Comparison of ENCODE assay signal across 15 cellular contexts in genomic region chr16:86384263-86384649, GRCh38.
DNase-seq lines count a peak whose midpoint lies in the region; ATAC-seq and TF ChIP-seq lines count a peak whose summit lies in the region.
"Had no signal": no experiment of that assay in that cellular context is flagged by ENCODE, and none has a peak within 500 bp of the region (broad histone marks: within the 10 kb centered on the region; RNA-seq: fewer than 3 reads in every experiment).

No MANE protein-coding gene starts in this region.

- no peak overlapping the region for H3K27ac Mint-ChIP-seq in activated CD4-positive, alpha-beta memory T cell treated with anti-CD3 and anti-CD28 coated beads, Interleukin-2, amount 10 ng/mL, durations not matched to agents 7 days and 5 days
- H3K27ac Mint-ChIP-seq: activated CD4-positive, alpha-beta T cell treated with anti-CD3 and anti-CD28 coated beads, Interleukin-2, amount 10 ng/mL, durations not matched to agents 24 days and 14 days; immature natural killer cell had no signal

- H3K79me2 ChIP-seq in fibroblast of lung (ENCODE audit: control insufficient read depth, insufficient read depth, low read length) = no peaks in the 10 kb centered on the region

- H3K4me1 Mint-ChIP-seq in activated CD4-positive, alpha-beta memory T cell treated with anti-CD3 and anti-CD28 coated beads, Interleukin-2, amount 10 ng/mL, durations not matched to agents 7 days and 5 days = no peaks in the 10 kb centered on the region
- H3K4me1 Mint-ChIP-seq: activated CD4-positive, alpha-beta T cell treated with anti-CD3 and anti-CD28 coated beads, Interleukin-2, amount 10 ng/mL, durations not matched to agents 24 days and 14 days; immature natural killer cell had no signal

- no peak overlapping the region for H2AFZ ChIP-seq in fibroblast of lung (ENCODE audit: low read length)

- H3K4me2 ChIP-seq in fibroblast of lung (ENCODE audit: extremely low read depth, insufficient read depth, low read length) = no peak overlapping the region

- H3K4me3 ChIP-seq in Peyer's patch (no peak overlapping the region), fibroblast of lung (replicated peaks in 1 of 4; ENCODE audit: control extremely low read depth in 1 of 4, insufficient read depth in 1 of 4, low read depth in 3 of 4, low read length in 4 of 4) (no peak overlapping the region), mucosa of rectum (ENCODE audit: low read length in 2 of 2) (no peak overlapping the region), thyroid gland (replicated peaks in 1 of 3) (no peak overlapping the region)

- H3K9me3 ChIP-seq in Peyer's patch (no peaks in the 10 kb centered on the region), fibroblast of lung (ENCODE audit: control insufficient read depth, insufficient read depth, low read depth, low read length) (no peaks in the 10 kb centered on the region), mucosa of rectum (ENCODE audit: control insufficient read depth in 2 of 2, low read length in 2 of 2) (no peaks in the 10 kb centered on the region), thyroid gland (no peaks in the 10 kb centered on the region)
- H3K9me3 ChIP-seq: neutrophil had no signal

- peak overlapping the region; percentile 46 to 80 (median 61) for H3K27ac ChIP-seq in Peyer's patch
- H3K27ac ChIP-seq in fibroblast of lung (ENCODE audit: insufficient read depth, low read length) = peak overlapping the region; percentile 93
- peak overlapping the region; percentile 62 to 70 for H3K27ac ChIP-seq in mucosa of rectum (ENCODE audit: low read depth in 2 of 2, low read length in 2 of 2)
- no peak overlapping the region for H3K27ac ChIP-seq in foreskin keratinocyte
- H3K27ac ChIP-seq in thyroid gland = no peak overlapping the region
- H3K27ac ChIP-seq: neutrophil had no signal

- no peaks in the 10 kb centered on the region for H3K27me3 Mint-ChIP-seq in activated CD4-positive, alpha-beta memory T cell treated with anti-CD3 and anti-CD28 coated beads, Interleukin-2, amount 10 ng/mL, durations not matched to agents 7 days and 5 days
- H3K27me3 Mint-ChIP-seq: activated CD4-positive, alpha-beta T cell treated with anti-CD3 and anti-CD28 coated beads, Interleukin-2, amount 10 ng/mL, durations not matched to agents 24 days and 14 days had no signal

- CTCF ChIA-PET in activated CD4-positive, alpha-beta memory T cell treated with anti-CD3 and anti-CD28 coated beads, Interleukin-2, amount 10 ng/mL, durations not matched to agents 7 days and 5 days (lab: Charles Lee) = no interaction called here

- H3K4me3 Mint-ChIP-seq in activated CD4-positive, alpha-beta memory T cell treated with anti-CD3 and anti-CD28 coated beads, Interleukin-2, amount 10 ng/mL, durations not matched to agents 7 days and 5 days = no peak overlapping the region
- H3K4me3 Mint-ChIP-seq: activated CD4-positive, alpha-beta T cell treated with anti-CD3 and anti-CD28 coated beads, Interleukin-2, amount 10 ng/mL, durations not matched to agents 24 days and 14 days; immature natural killer cell had no signal

- no peaks in the 10 kb centered on the region for H3K4me1 ChIP-seq in Peyer's patch
- peaks cover 30% of the 10 kb centered on the region for H3K4me1 ChIP-seq in fibroblast of lung (ENCODE audit: control insufficient read depth, extremely low read depth, insufficient read depth, low read length)
- peaks cover 3 to 8% of the 10 kb centered on the region in 2 donors for H3K4me1 ChIP-seq in mucosa of rectum (ENCODE audit: control insufficient read depth in 2 of 2, insufficient read depth in 2 of 2, low read length in 2 of 2)
- no peaks in the 10 kb centered on the region for H3K4me1 ChIP-seq in foreskin keratinocyte
- H3K4me1 ChIP-seq in thyroid gland = no peaks in the 10 kb centered on the region

- no peaks in the 10 kb centered on the region for H4K20me1 ChIP-seq in fibroblast of lung (ENCODE audit: control insufficient read depth, extremely low read depth, insufficient read depth, low read length)

- no peaks in the 10 kb centered on the region for H3K36me3 Mint-ChIP-seq in activated CD4-positive, alpha-beta memory T cell treated with anti-CD3 and anti-CD28 coated beads, Interleukin-2, amount 10 ng/mL, durations not matched to agents 7 days and 5 days (ENCODE audit: low read depth)
- H3K36me3 Mint-ChIP-seq: immature natural killer cell had no signal

- POLR2A ChIA-PET in activated CD4-positive, alpha-beta memory T cell treated with anti-CD3 and anti-CD28 coated beads, Interleukin-2, amount 10 ng/mL, durations not matched to agents 7 days and 5 days (lab: Charles Lee) = no interaction called here

- TF ChIP-seq CTCF in Peyer's patch (IDR thresholded peaks at IDR 0.05) (no peak), fibroblast of lung (conservative IDR thresholded peaks at IDR 0.05 in 1 of 2, IDR thresholded peaks at IDR 0.05 in 1 of 2; ENCODE audit: low read depth in 1 of 2, low read length in 2 of 2) (no peak), foreskin keratinocyte (conservative IDR thresholded peaks at IDR 0.05) (no peak), thyroid gland (IDR thresholded peaks at IDR 0.05) (no peak)

- H3K9ac ChIP-seq in fibroblast of lung (ENCODE audit: insufficient read depth, low read length) (no peak overlapping the region), mucosa of rectum (ENCODE audit: low read depth in 1 of 2, low read length in 2 of 2) (no peak overlapping the region)

- H3K27me3 ChIP-seq in Peyer's patch = no peaks in the 10 kb centered on the region
- no peaks in the 10 kb centered on the region for H3K27me3 ChIP-seq in fibroblast of lung (ENCODE audit: control insufficient read depth, insufficient read depth, low read length)
- no peaks in the 10 kb centered on the region for H3K27me3 ChIP-seq in mucosa of rectum (ENCODE audit: control insufficient read depth in 2 of 2, insufficient read depth in 2 of 2, low read length in 2 of 2)
- H3K27me3 ChIP-seq in foreskin keratinocyte = no peaks in the 10 kb centered on the region
- no peaks in the 10 kb centered on the region for H3K27me3 ChIP-seq in thyroid gland

- peak; percentile 34 for DNase-seq in CD1c-positive myeloid dendritic cell (ENCODE audit: extremely low spot score)
- no peak for DNase-seq in Peyer's patch
- no peak for DNase-seq in fibroblast of lung (ENCODE audit: low read depth in 2 of 2)
- no peak for DNase-seq in foreskin keratinocyte
- DNase-seq in activated CD4-positive, alpha-beta memory T cell treated with anti-CD3 and anti-CD28 coated beads, Interleukin-2, amount 10 ng/mL, durations not matched to agents 7 days and 5 days = no peak
- DNase-seq in superior temporal gyrus (ENCODE audit: extremely low spot score) = no peak
- no peak for DNase-seq in thyroid gland
- DNase-seq: activated CD4-positive, alpha-beta T cell treated with anti-CD3 and anti-CD28 coated beads, Interleukin-2, amount 10 ng/mL, durations not matched to agents 24 days and 14 days; aorta; glutamatergic neuron; immature natural killer cell; midbrain; NCI-H1092 treated with DMSO at 0.1 percent for 48 hours had no signal

- ATAC-seq in foreskin keratinocyte = no peak

- TF ChIP-seq POLR2A in Peyer's patch (IDR thresholded peaks at IDR 0.05) = no peak
- TF ChIP-seq POLR2A in thyroid gland (IDR thresholded peaks at IDR 0.05) = no peak

- intact Hi-C loops in thyroid gland (cut with DNase I) = no loop called here

- 71 to 81% methylated on average over 9 of the region's 9 CpGs for WGBS in thyroid gland, 2 donors

- H3K36me3 ChIP-seq in Peyer's patch (no peaks in the 10 kb centered on the region), fibroblast of lung (ENCODE audit: control insufficient read depth, insufficient read depth, low read length) (no peaks in the 10 kb centered on the region), mucosa of rectum (ENCODE audit: control insufficient read depth in 2 of 2, insufficient read depth in 2 of 2, low read length in 2 of 2) (no peaks in the 10 kb centered on the region), thyroid gland (no peaks in the 10 kb centered on the region)
- H3K36me3 ChIP-seq: neutrophil had no signal

- no peaks in the 10 kb centered on the region for H3K9me3 Mint-ChIP-seq in activated CD4-positive, alpha-beta memory T cell treated with anti-CD3 and anti-CD28 coated beads, Interleukin-2, amount 10 ng/mL, durations not matched to agents 7 days and 5 days
- H3K9me3 Mint-ChIP-seq: activated CD4-positive, alpha-beta T cell treated with anti-CD3 and anti-CD28 coated beads, Interleukin-2, amount 10 ng/mL, durations not matched to agents 24 days and 14 days; immature natural killer cell had no signal

Comparison
In these comparisons a context has a peak if more than half of its experiments do, and no peak if none do; other contexts are left out.
1. H3K27ac ChIP-seq: peak in Peyer's patch (4 of 4), fibroblast of lung (single experiment) and mucosa of rectum (2 of 2); none in foreskin keratinocyte (single experiment) and thyroid gland (0 of 3).